In genomic region chrX:11197671-11198070, GRCh38 we compare ENCODE assay signal across 6 cellular contexts.
"Had no signal": no experiment of that assay in that cellular context is flagged by ENCODE, and none has a peak within 500 bp of the region (broad histone marks: within the 10 kb centered on the region; RNA-seq: fewer than 3 reads in every experiment).

No MANE protein-coding gene starts in this region.

- H3K9me3 ChIP-seq: HAP-1 had no signal

- H3K27ac ChIP-seq: GM23248, HL-60 had no signal

- H3K4me1 ChIP-seq: HAP-1 had no signal

- H2AFZ ChIP-seq: GM23248 had no signal

- H3K36me3 ChIP-seq: HAP-1 had no signal

- H3K9ac ChIP-seq: GM23248 had no signal

- DNase-seq: GM23248, GOT3, H7, HFFc6 had no signal

- H3K4me3 ChIP-seq: GM23248, HAP-1 had no signal
